In the genomic region with DNA sequence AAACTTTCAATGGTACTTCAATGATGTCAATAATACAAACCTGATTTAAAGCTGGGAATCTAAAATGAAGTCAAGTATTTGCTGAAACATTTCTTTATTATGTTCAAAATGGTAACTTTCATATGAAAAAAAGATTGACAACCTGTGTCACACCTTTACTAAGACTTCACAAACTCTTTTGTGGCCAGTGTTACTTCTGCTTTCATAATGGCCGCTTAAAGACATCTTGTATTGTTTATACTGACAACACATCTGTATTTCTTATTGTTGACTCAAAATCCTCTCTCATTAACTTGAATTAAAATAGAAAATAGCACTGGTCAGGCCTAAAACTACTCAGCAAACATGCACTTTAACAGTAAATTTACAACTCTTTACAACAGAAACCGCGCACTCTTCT, we compare ENCODE assay signal across 9 cellular contexts.
"Had no signal": no experiment of that assay in that cellular context is flagged by ENCODE, and none has a peak within 500 bp of the region (broad histone marks: within the 10 kb centered on the region; RNA-seq: fewer than 3 reads in every experiment).

No MANE protein-coding gene starts in this region.

- H3K4me1 Mint-ChIP-seq: IgD-negative memory B cell had no signal

- ATAC-seq: HepG2, K562 had no signal

- FAIRE-seq: HepG2, HTR-8/SVneo, K562 had no signal

- H3K9ac ChIP-seq: KMS-11 had no signal

- H3K27ac ChIP-seq: HL-60, KMS-11 had no signal

- H3K4me3 ChIP-seq: K562 had no signal

- H3K27me3 Mint-ChIP-seq: IgD-negative memory B cell had no signal

- DNase-seq: IMR-90, KBM-7, KG1 had no signal

- H3K27ac Mint-ChIP-seq: IgD-negative memory B cell had no signal

- H3K36me3 Mint-ChIP-seq: IgD-negative memory B cell had no signal

- H3K4me2 ChIP-seq: KMS-11 had no signal

- H3K4me3 Mint-ChIP-seq: IgD-negative memory B cell had no signal
